Comparison of ENCODE assay signal across 6 cellular contexts in genomic region chr11:65523323-65523968, GRCh38. TPM values are rescaled to one million over a fixed set of nuclear protein-coding genes. Genes with fewer than 3 reads are reported as not detected.
A peak's percentile ranks its signal among the peaks of the same experiment; 100 is the strongest.
DNase-seq lines count a peak whose midpoint lies in the region; ATAC-seq and TF ChIP-seq lines count a peak whose summit lies in the region.
"Not testable (repeated sequence)": the region's sequence is repeated elsewhere in the genome, so short reads cannot be mapped to it uniquely, and the experiment has no call there.

No MANE protein-coding gene starts in this region.

- peaks cover 20% of the 10 kb centered on the region for H4K20me1 ChIP-seq in DND-41 (ENCODE audit: insufficient read depth, low read length)

- H3K27me3 Mint-ChIP-seq in activated B cell treated with CpG ODN at 0.5 μM for 24 hours; activated naive CD8-positive, alpha-beta T cell treated with anti-CD3 and anti-CD28 coated beads, Interleukin-2, amount 50 U/mL, for 24 hours; naive thymus-derived CD8-positive, alpha-beta T cell: not testable (repeated sequence)

- not testable (repeated sequence) for H3K27ac ChIP-seq in DND-41 (ENCODE audit: low read length)
- H3K27ac ChIP-seq in temporal lobe (ENCODE audit: low read depth, low read length): peak overlapping the region; percentile 89

- DNase-seq in DND-41; activated B cell treated with CpG ODN at 0.5 μM for 24 hours; activated naive CD8-positive, alpha-beta T cell treated with anti-CD3 and anti-CD28 coated beads, Interleukin-2, amount 50 U/mL, for 24 hours: not testable (repeated sequence)
- DNase-seq in Right ventricle myocardium superior: peak; percentile 39
- DNase-seq in naive thymus-derived CD8-positive, alpha-beta T cell: peak in 3 of 10 donors; percentile 31 to 47 (median 43)

- H2AFZ ChIP-seq in DND-41 (ENCODE audit: low read depth, low read length): not testable (repeated sequence)

- H3K4me1 Mint-ChIP-seq in activated B cell treated with CpG ODN at 0.5 μM for 24 hours: peaks cover 47% of the 10 kb centered on the region
- H3K4me1 Mint-ChIP-seq in activated naive CD8-positive, alpha-beta T cell treated with anti-CD3 and anti-CD28 coated beads, Interleukin-2, amount 50 U/mL, for 24 hours: peaks cover 42% of the 10 kb centered on the region
- H3K4me1 Mint-ChIP-seq in naive thymus-derived CD8-positive, alpha-beta T cell: peaks cover 29 to 53% (median 52%) of the 10 kb centered on the region in 4 donors

- 0 out of 2 replicates have a peak overlapping the region, but pooled peaks have one; percentile 79 for H3K4me2 ChIP-seq in DND-41 (ENCODE audit: insufficient read depth, low read length)

- not testable (repeated sequence) for TF ChIP-seq CTCF in DND-41 (IDR thresholded peaks at IDR 0.05; ENCODE audit: borderline replicate concordance, extremely low read depth, low read length, poor library complexity, severe bottlenecking); activated B cell treated with CpG ODN at 0.5 μM for 24 hours (IDR thresholded peaks at IDR 0.05)

- H3K9me3 Mint-ChIP-seq in activated B cell treated with CpG ODN at 0.5 μM for 24 hours; activated naive CD8-positive, alpha-beta T cell treated with anti-CD3 and anti-CD28 coated beads, Interleukin-2, amount 50 U/mL, for 24 hours; naive thymus-derived CD8-positive, alpha-beta T cell: not testable (repeated sequence)

- peaks cover 23% of the 10 kb centered on the region for H3K36me3 ChIP-seq in DND-41 (ENCODE audit: insufficient read depth, low read length)

- H3K36me3 Mint-ChIP-seq in activated B cell treated with CpG ODN at 0.5 μM for 24 hours (ENCODE audit: low read depth): peaks cover 18% of the 10 kb centered on the region
- H3K36me3 Mint-ChIP-seq in activated naive CD8-positive, alpha-beta T cell treated with anti-CD3 and anti-CD28 coated beads, Interleukin-2, amount 50 U/mL, for 24 hours (ENCODE audit: low read depth): not testable (repeated sequence)
- peaks cover 0 to 14% (median 0%) of the 10 kb centered on the region in 3 donors for H3K36me3 Mint-ChIP-seq in naive thymus-derived CD8-positive, alpha-beta T cell

- peak overlapping the region; percentile 65 for H3K27ac Mint-ChIP-seq in activated B cell treated with CpG ODN at 0.5 μM for 24 hours
- H3K27ac Mint-ChIP-seq in activated naive CD8-positive, alpha-beta T cell treated with anti-CD3 and anti-CD28 coated beads, Interleukin-2, amount 50 U/mL, for 24 hours: peak overlapping the region; percentile 75
- peak overlapping the region; percentile 90 to 99 (median 95) for H3K27ac Mint-ChIP-seq in naive thymus-derived CD8-positive, alpha-beta T cell

- peak overlapping the region; percentile 64 for H3K4me3 Mint-ChIP-seq in activated B cell treated with CpG ODN at 0.5 μM for 24 hours
- H3K4me3 Mint-ChIP-seq in activated naive CD8-positive, alpha-beta T cell treated with anti-CD3 and anti-CD28 coated beads, Interleukin-2, amount 50 U/mL, for 24 hours: peak overlapping the region; percentile 74
- H3K4me3 Mint-ChIP-seq in naive thymus-derived CD8-positive, alpha-beta T cell: peak overlapping the region; percentile 71 to 96 (median 88)

- CTCF ChIA-PET in activated B cell treated with CpG ODN at 0.5 μM for 24 hours (lab: Charles Lee): interaction anchor here (3.6 kb wide), 1 partner anchor 17 kb away, joined by 12 read pairs; no protein-coding TSS in a partner anchor

- not testable (repeated sequence) for H3K4me3 ChIP-seq in DND-41 (ENCODE audit: low read depth in 1 of 2, low read length in 2 of 2)

- intact Hi-C loops in activated B cell treated with CpG ODN at 0.5 μM for 24 hours (cut with micrococcal nuclease); Right ventricle myocardium superior (cut with DNase I): not testable (repeated sequence)

- peaks cover 23% of the 10 kb centered on the region for H3K4me1 ChIP-seq in DND-41 (ENCODE audit: insufficient read depth, low read length)

- H3K27me3 ChIP-seq in DND-41 (ENCODE audit: insufficient read depth, low read length, poor library complexity): not testable (repeated sequence)

- H3K79me2 ChIP-seq in DND-41 (ENCODE audit: insufficient read depth, low read length): peaks cover 20% of the 10 kb centered on the region

- POLR2A ChIA-PET in activated B cell treated with CpG ODN at 0.5 μM for 24 hours (lab: Charles Lee): interaction anchor here (2.1 to 4.5 kb wide), 4 partner anchors 17 to 92 kb away, joined by 4 to 37 read pairs (median 16); partner anchors contain the start of gene PCNX3
- POLR2A ChIA-PET in naive thymus-derived CD8-positive, alpha-beta T cell (lab: Charles Lee): interaction anchor here (0.5 to 4.4 kb wide), 10 partner anchors 15 to 335 kb away, joined by 3 to 69 read pairs (median 12); partner anchors contain the start of genes CFL1, EHBP1L1, FAM89B and MALAT1

- not testable (repeated sequence) for H3K9me3 ChIP-seq in DND-41 (ENCODE audit: insufficient read depth, low read length, severe bottlenecking)

- not testable (repeated sequence) for H3K9ac ChIP-seq in DND-41 (ENCODE audit: low read depth, low read length)

- not testable (repeated sequence) for ATAC-seq in DND-41 (ENCODE audit: insufficient read depth, low read depth); activated B cell treated with CpG ODN at 0.5 μM for 24 hours (ENCODE audit: low read depth); activated naive CD8-positive, alpha-beta T cell treated with anti-CD3 and anti-CD28 coated beads, Interleukin-2, amount 50 U/mL, for 24 hours; Right ventricle myocardium superior (ENCODE audit: poor library complexity)
- peak; percentile 16 to 19 for ATAC-seq in naive thymus-derived CD8-positive, alpha-beta T cell

RNA-seq across cellular contexts. Expression of gene SCYL1, which starts 1.4 kb away (rescaled TPM):
- 70.0 and 75.7 TPM in 2 replicates for total RNA-seq in activated B cell treated with CpG ODN at 0.5 μM for 24 hours
- total RNA-seq in Right ventricle myocardium superior: 60.5 TPM
- 10 to 100 TPM; 69.0 to 70.6 TPM for total RNA-seq in naive thymus-derived CD8-positive, alpha-beta T cell
- 10 to 100 TPM; 23.2 to 41.5 (median 33.5) TPM for polyA plus RNA-seq in naive thymus-derived CD8-positive, alpha-beta T cell
- total RNA-seq in temporal lobe: 34.2 TPM

RNA-seq across cellular contexts. Expression of gene MALAT1, which starts 24.6 kb away (rescaled TPM):
- total RNA-seq in activated B cell treated with CpG ODN at 0.5 μM for 24 hours: 12,540 and 18,961 TPM in 2 replicates
- total RNA-seq in Right ventricle myocardium superior: 5,573 TPM
- over 10,000 TPM; 29,995 to 30,085 TPM for total RNA-seq in naive thymus-derived CD8-positive, alpha-beta T cell
- 1,000 to 10,000 TPM; 1,355 to 3,419 (median 2,188) TPM for polyA plus RNA-seq in naive thymus-derived CD8-positive, alpha-beta T cell
- 8,183 TPM for total RNA-seq in temporal lobe

RNA-seq across cellular contexts. Expression of gene LTBP3, which starts 34.7 kb away (rescaled TPM):
- total RNA-seq in activated B cell treated with CpG ODN at 0.5 μM for 24 hours: 25.0 and 25.3 TPM in 2 replicates
- total RNA-seq in Right ventricle myocardium superior: 73.4 TPM
- 100 to 1,000 TPM; 258 to 261 TPM for total RNA-seq in naive thymus-derived CD8-positive, alpha-beta T cell
- 10 to 100 TPM in 2 of 3 donors, 1 to 10 TPM in 1; 7.3 to 35.0 (median 18.9) TPM for polyA plus RNA-seq in naive thymus-derived CD8-positive, alpha-beta T cell
- total RNA-seq in temporal lobe: 38.6 TPM

RNA-seq across cellular contexts. Expression of gene ZNRD2, which starts 46.8 kb away (rescaled TPM):
- 40.9 and 41.0 TPM in 2 replicates for total RNA-seq in activated B cell treated with CpG ODN at 0.5 μM for 24 hours
- total RNA-seq in Right ventricle myocardium superior: 23.2 TPM
- 10 to 100 TPM; 31.5 to 32.7 TPM for total RNA-seq in naive thymus-derived CD8-positive, alpha-beta T cell
- 10 to 100 TPM; 62.9 to 86.3 (median 80.1) TPM for polyA plus RNA-seq in naive thymus-derived CD8-positive, alpha-beta T cell
- total RNA-seq in temporal lobe: 20.7 TPM

RNA-seq across cellular contexts. Expression of gene FAM89B, which starts 48.9 kb away (rescaled TPM):
- total RNA-seq in activated B cell treated with CpG ODN at 0.5 μM for 24 hours (19.1 and 21.6 TPM in 2 replicates), Right ventricle myocardium superior (36.1 TPM), temporal lobe (21.9 TPM)
- 10 to 100 TPM; 39.3 to 42.1 TPM for total RNA-seq in naive thymus-derived CD8-positive, alpha-beta T cell
- polyA plus RNA-seq in naive thymus-derived CD8-positive, alpha-beta T cell: 100 to 1,000 TPM in 2 of 3 donors, 10 to 100 TPM in 1; 70.9 to 122 (median 101) TPM
